ENCODE assay signal across 2 cellular contexts in the genomic region with DNA sequence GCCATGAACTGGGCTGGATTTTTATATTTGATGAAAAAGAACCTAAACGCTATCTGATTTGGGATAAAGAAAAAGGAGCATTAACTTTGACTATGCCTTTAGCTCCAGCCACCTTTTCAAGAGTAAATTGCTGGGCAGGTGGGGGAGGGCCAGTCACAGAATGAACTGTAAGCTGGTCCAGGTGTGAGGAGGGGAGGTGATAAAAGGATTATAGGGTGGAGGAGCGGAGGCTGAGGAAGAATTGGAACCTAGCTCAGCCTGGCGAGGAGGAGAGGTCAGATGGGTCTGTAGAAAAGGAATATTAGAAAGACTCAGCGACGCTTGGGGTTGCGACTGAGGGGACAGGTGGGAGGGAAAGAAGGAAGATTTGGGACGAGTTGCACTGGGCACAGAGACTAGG. TPM values are rescaled to one million over a fixed set of nuclear protein-coding genes. Genes with fewer than 3 reads are reported as not detected.
"Had no signal": no experiment of that assay in that cellular context is flagged by ENCODE, and none has a peak within 500 bp of the region (broad histone marks: within the 10 kb centered on the region; RNA-seq: fewer than 3 reads in every experiment).

No MANE protein-coding gene starts in this region.

RNA-seq across cellular contexts. Expression of gene LITAFD, which starts 45.4 kb away (rescaled TPM):
- total RNA-seq: G401, GM12878 had no signal
- polyA plus RNA-seq: GM12878 had no signal
